In the genomic region with DNA sequence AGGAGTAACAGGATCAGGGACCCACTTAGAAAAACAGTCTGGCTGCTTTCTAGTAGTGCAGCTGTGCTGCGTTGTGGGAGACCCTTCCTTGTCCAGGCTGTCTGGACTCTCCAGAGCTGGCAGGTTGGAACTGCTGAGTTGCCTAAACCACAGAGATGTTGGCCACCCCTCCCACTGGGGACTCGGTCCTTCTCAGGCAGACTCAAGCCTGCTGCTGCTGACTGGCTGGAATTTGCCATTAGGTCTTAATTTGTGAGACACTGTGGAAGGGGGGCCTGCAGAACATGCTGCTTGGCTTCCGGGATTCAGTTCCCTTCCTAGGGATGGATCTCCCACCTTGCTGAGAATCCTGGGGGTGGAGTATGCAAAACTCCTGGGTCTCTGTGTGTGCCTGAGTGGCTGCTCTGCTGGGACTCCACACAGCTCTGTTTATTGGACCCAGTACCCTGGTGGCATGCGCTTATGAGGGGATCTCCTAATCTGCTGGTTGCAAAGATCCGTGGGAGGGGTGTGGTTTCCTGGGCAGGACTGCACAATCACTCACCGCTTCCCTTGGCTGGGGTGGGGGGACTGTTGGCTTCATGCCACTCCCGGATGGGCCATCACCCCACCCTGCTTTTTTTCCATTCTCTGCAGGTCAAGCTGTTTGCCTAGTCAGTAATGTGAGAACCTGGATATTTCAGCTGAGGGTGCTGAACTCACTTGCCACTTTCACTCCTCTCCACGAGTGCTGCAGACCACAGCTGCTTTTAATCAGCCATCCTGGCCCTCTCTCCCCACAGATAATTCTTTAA, we compare ENCODE assay signal across 8 cellular contexts.
A peak's percentile ranks its signal among the peaks of the same experiment; 100 is the strongest.
DNase-seq lines count a peak whose midpoint lies in the region; ATAC-seq and TF ChIP-seq lines count a peak whose summit lies in the region.

No MANE protein-coding gene starts in this region.

- ATAC-seq in GM21528 (IDR thresholded peaks at IDR 0.05; ENCODE audit: low FRiP score, unreplicated experiment) (peak; percentile 78), left lung (peak; percentile 64)
- peak; percentile 80 for ATAC-seq in activated T-helper 17 cell treated with anti-CD3 and anti-CD28 coated beads, Interleukin-2, amount 50 U/mL, for 72 hours (replicated peaks)

- H3K9me3 Mint-ChIP-seq in activated T-helper 17 cell treated with anti-CD3 and anti-CD28 coated beads, Interleukin-2, amount 50 U/mL, for 72 hours = peaks cover 3% of the 10 kb centered on the region

- H3K27ac Mint-ChIP-seq in activated T-helper 17 cell treated with anti-CD3 and anti-CD28 coated beads, Interleukin-2, amount 50 U/mL, for 72 hours = no peak overlapping the region

- intact Hi-C loops in left lung (cut with DNase I) = no loop called here

- POLR2A ChIA-PET in HEK293T (lab: Yijun Ruan, JAX) = no interaction called here

- no peaks in the 10 kb centered on the region for H3K27me3 ChIP-seq in left lung
- no peaks in the 10 kb centered on the region for H3K27me3 ChIP-seq in HAP-1 (ENCODE audit: low read depth)

- peaks cover 17% of the 10 kb centered on the region for H3K4me1 Mint-ChIP-seq in activated T-helper 17 cell treated with anti-CD3 and anti-CD28 coated beads, Interleukin-2, amount 50 U/mL, for 72 hours

- DNase-seq in CMK (ENCODE audit: low read depth) = peak; percentile 95
- DNase-seq in Jurkat, Clone E6-1 (ENCODE audit: low read depth, low spot score) = peak; percentile 5
- DNase-seq in left lung = peak; percentile 34 to 47
- DNase-seq in GOT3 (lab: John Stamatoyannopoulos, UW) = no peak
- no peak for DNase-seq in HEK293T (ENCODE audit: extremely low spot score)
- DNase-seq in HAP-1 (ENCODE audit: low spot score in 2 of 2) = no peak

- peaks cover 0 to 12% of the 10 kb centered on the region in 2 donors for H3K4me1 ChIP-seq in left lung
- H3K4me1 ChIP-seq in HAP-1 = no peaks in the 10 kb centered on the region

- H3K36me3 ChIP-seq in left lung = no peaks in the 10 kb centered on the region
- no peaks in the 10 kb centered on the region for H3K36me3 ChIP-seq in HAP-1 (replicated peaks)

- in situ Hi-C loops in HAP-1 (cut with MboI; ENCODE audit: low sequenced_read_pairs) = no loop called here

- H3K27me3 Mint-ChIP-seq in activated T-helper 17 cell treated with anti-CD3 and anti-CD28 coated beads, Interleukin-2, amount 50 U/mL, for 72 hours = no peaks in the 10 kb centered on the region

- TF ChIP-seq CTCF in left lung (IDR thresholded peaks at IDR 0.05) = no peak

- peak overlapping the region; percentile 19 for H3K4me3 Mint-ChIP-seq in activated T-helper 17 cell treated with anti-CD3 and anti-CD28 coated beads, Interleukin-2, amount 50 U/mL, for 72 hours

- CTCF ChIA-PET in HEK293T (lab: Yijun Ruan, JAX) = no interaction called here

- H3K36me3 Mint-ChIP-seq in activated T-helper 17 cell treated with anti-CD3 and anti-CD28 coated beads, Interleukin-2, amount 50 U/mL, for 72 hours (ENCODE audit: low read depth) = no peaks in the 10 kb centered on the region

- no peak overlapping the region for H3K4me3 ChIP-seq in Jurkat, Clone E6-1 (ENCODE audit: low read length)
- H3K4me3 ChIP-seq in left lung (no peak overlapping the region), HAP-1 (no peak overlapping the region)

- peak overlapping the region; percentile 13 to 66 for H3K27ac ChIP-seq in left lung

- H3K9me3 ChIP-seq in left lung = peaks cover 0 to 28% of the 10 kb centered on the region in 2 donors
- no peaks in the 10 kb centered on the region for H3K9me3 ChIP-seq in HAP-1

TF ChIP-seq in HEK293T, 16 proteins besides CTCF, POLR2A, EP300 and RAD21:
- TF ChIP-seq L3MBTL2 (conservative IDR thresholded peaks at IDR 0.05) (no peak), FOXM1 (IDR thresholded peaks at IDR 0.05; ENCODE audit: borderline replicate concordance) (no peak), FOXK2 (IDR thresholded peaks at IDR 0.05) (no peak), ZNF384 (IDR thresholded peaks at IDR 0.05) (no peak), ARNT (IDR thresholded peaks at IDR 0.05) (no peak), SUZ12 (IDR thresholded peaks at IDR 0.05) (no peak), TARDBP (IDR thresholded peaks at IDR 0.05) (no peak), FOXA1 (IDR thresholded peaks at IDR 0.05) (no peak), LEF1 (IDR thresholded peaks at IDR 0.05; ENCODE audit: borderline replicate concordance) (no peak), CTBP1 (IDR thresholded peaks at IDR 0.05; ENCODE audit: borderline replicate concordance) (no peak), HDGF (IDR thresholded peaks at IDR 0.05; ENCODE audit: borderline replicate concordance) (no peak), ELF4 (IDR thresholded peaks at IDR 0.05) (no peak), BHLHE40 (IDR thresholded peaks at IDR 0.05; ENCODE audit: borderline replicate concordance) (no peak), SP1 (IDR thresholded peaks at IDR 0.05) (no peak), NFRKB (IDR thresholded peaks at IDR 0.05) (no peak)
- TF ChIP-seq, protein P1, sequence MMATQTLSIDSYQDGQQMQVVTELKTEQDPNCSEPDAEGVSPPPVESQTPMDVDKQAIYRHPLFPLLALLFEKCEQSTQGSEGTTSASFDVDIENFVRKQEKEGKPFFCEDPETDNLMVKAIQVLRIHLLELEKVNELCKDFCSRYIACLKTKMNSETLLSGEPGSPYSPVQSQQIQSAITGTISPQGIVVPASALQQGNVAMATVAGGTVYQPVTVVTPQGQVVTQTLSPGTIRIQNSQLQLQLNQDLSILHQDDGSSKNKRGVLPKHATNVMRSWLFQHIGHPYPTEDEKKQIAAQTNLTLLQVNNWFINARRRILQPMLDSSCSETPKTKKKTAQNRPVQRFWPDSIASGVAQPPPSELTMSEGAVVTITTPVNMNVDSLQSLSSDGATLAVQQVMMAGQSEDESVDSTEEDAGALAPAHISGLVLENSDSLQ (IDR thresholded peaks at IDR 0.05) = no peak

Comparison
In these comparisons a context has a peak if more than half of its experiments do, and no peak if none do; other contexts are left out.
1. DNase-seq: peak in CMK (single experiment), Jurkat, Clone E6-1 (single experiment) and left lung (2 of 2); none in GOT3 (single experiment), HEK293T (single experiment) and HAP-1 (0 of 2).
2. Peak in every context shown above with its lines, with median percentiles within 50 percentile points of each other: ATAC-seq.